8 cellular contexts compared by ENCODE assay signal in the genomic region with DNA sequence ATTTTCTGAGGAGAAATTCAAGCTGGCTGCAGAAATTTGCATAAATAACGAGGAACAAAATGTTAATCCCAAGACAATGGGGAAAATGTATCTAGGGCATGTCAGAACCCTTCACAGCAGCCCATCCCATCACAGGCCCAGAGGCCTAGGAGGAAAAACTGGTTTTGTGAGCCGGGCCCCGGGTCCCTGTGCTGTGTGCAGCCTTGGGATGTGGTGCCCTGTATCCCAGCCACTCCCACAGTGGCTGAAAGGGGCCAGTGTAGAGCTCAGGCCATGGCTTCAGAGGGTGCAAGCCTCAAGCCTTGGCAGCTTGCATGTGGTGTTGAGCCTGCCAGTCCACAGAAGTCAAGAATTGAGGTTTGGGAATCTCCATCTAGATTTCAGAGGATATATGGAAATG. TPM values are rescaled to one million over a fixed set of nuclear protein-coding genes. Genes with fewer than 3 reads are reported as not detected.
"Had no signal": no experiment of that assay in that cellular context is flagged by ENCODE, and none has a peak within 500 bp of the region (broad histone marks: within the 10 kb centered on the region; RNA-seq: fewer than 3 reads in every experiment).

No MANE protein-coding gene starts in this region.

- H3K9ac ChIP-seq: GM23248 had no signal

- H3K9me3 ChIP-seq: HAP-1 had no signal

- H2AFZ ChIP-seq: GM23248 had no signal

- H3K4me3 ChIP-seq: GM23248, HAP-1, K562 had no signal

- DNase-seq: GM23248, GOT3, H7, IMR-90 had no signal

- ATAC-seq: HCT116, K562 had no signal

- H3K4me1 ChIP-seq: HAP-1 had no signal

- H3K27ac ChIP-seq: GM23248 had no signal

- H3K36me3 ChIP-seq: HAP-1 had no signal

RNA-seq across cellular contexts. Expression of a gene that starts 57.7 kb away (rescaled TPM):
- total RNA-seq: HT-29, IMR-90, K562 had no signal
- polyA plus RNA-seq: GM23248, IMR-90 had no signal
